In the genomic region with DNA sequence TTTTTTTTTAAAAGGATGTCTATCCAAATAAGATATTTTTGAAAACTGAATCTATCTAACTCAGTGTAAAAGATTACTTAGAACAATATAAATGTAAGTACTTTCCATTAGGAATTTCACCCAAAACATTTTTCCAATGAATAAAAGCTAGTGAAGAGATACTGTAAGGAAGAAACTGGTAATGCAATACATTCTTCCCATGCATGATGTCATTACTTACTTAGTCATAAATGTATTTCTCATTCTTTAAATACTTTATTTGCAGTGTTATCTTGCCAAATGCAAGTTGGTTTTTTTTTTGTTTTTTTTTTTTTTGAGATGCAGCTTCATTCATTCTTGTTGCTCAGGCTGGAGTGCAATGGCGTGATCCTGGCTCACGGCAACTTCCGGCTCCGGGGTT, we compare ENCODE assay signal across 10 cellular contexts.
"Had no signal": no experiment of that assay in that cellular context is flagged by ENCODE, and none has a peak within 500 bp of the region (broad histone marks: within the 10 kb centered on the region; RNA-seq: fewer than 3 reads in every experiment).

No MANE protein-coding gene starts in this region.

- H3K36me3 ChIP-seq: cardiac muscle cell, sigmoid colon had no signal

- H3K4me3 ChIP-seq: cardiac muscle cell, sigmoid colon had no signal

- ATAC-seq: activated CD4-positive, CD25-positive, alpha-beta regulatory T cell treated with anti-CD3 and anti-CD28 coated beads, Interleukin-2, amount 50 U/mL, for 24 hours; activated T-cell treated with anti-CD3 and anti-CD28 coated beads, Interleukin-2, amount 50 U/mL, for 4 hours had no signal

- H3K9me3 ChIP-seq: sigmoid colon had no signal

- H3K27ac ChIP-seq: cardiac muscle cell, sigmoid colon had no signal

- H3K27me3 ChIP-seq: cardiac muscle cell, sigmoid colon had no signal

- DNase-seq: activated CD4-positive, alpha-beta T cell treated with anti-CD3 and anti-CD28 coated beads, Interleukin-2, amount 50 U/mL, for 48 hours; activated gamma-delta T cell; activated T-cell treated with anti-CD3 and anti-CD28 coated beads, Interleukin-2, amount 50 U/mL, for 4 hours; anterior cingulate cortex; kidney glomerular epithelial cell; sigmoid colon; stimulated activated CD4-positive, alpha-beta T cell treated with anti-CD3 and anti-CD28 coated beads, Interleukin-12 subunit alpha, Interleukin-12 subunit beta, amount 100 ng/mL, for 4 hours; stimulated activated naive CD4-positive, alpha-beta T cell had no signal
